ENCODE assay signal across 1 cellular context in the genomic region with DNA sequence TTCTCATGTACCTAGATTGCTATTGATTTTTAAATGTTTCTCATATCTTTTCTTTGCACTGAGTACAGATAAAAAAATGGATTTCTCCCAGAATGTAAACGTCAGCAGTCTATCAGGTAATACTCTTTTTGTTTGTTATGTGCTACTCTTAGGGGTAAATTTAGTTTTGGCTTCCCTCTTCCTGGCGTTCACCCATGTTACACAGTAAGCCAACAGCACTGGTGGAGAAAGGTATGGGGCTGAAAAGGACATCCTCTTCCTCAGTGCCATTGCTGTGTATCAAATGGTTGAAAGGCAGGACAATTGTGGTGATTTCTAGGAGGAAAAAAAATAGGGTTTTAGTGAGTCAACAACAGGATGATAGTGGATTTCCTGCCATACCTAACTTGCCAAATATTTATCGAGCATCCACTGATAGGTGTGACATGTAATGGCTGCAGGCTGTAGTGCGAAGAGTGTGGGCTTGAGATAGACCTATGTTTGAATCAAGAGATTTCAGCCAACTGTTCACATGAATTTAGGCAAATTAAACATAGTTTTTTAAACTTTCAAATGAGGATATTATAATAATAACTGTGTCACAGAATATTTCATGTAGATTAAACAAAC.
TF ChIP-seq lines count a peak whose summit lies in the region.

No MANE protein-coding gene starts in this region.

TF ChIP-seq in endothelial cell of umbilical vein, 7 proteins besides CTCF, POLR2A, EP300 and RAD21:
- no peak for TF ChIP-seq GATA2 (IDR thresholded peaks at IDR 0.05; ENCODE audit: insufficient read depth, insufficient read length, low read depth, low read length)
- no peak for TF ChIP-seq MAX (IDR thresholded peaks at IDR 0.05; ENCODE audit: insufficient read depth, insufficient read length)
- no peak for TF ChIP-seq FOS (IDR thresholded peaks at IDR 0.05; ENCODE audit: borderline replicate concordance, insufficient read depth, low read length)
- no peak for TF ChIP-seq POLR2AphosphoS5 (IDR thresholded peaks at IDR 0.05; ENCODE audit: insufficient read depth, low read depth, low read length)
- TF ChIP-seq MYC (IDR thresholded peaks at IDR 0.05; ENCODE audit: low read depth, low read length), result no peak
- no peak for TF ChIP-seq JUN (IDR thresholded peaks at IDR 0.05; ENCODE audit: borderline replicate concordance, insufficient read depth, insufficient read length, low read depth)
- no peak for TF ChIP-seq EZH2 (IDR thresholded peaks at IDR 0.05; ENCODE audit: borderline replicate concordance, low read depth, low read length, severe bottlenecking)
TF ChIP-seq in endothelial cell of umbilical vein: peak in this region for 0.
